16 cellular contexts compared by ENCODE assay signal in genomic region chr1:109905520-109905919, GRCh38. TPM values are rescaled to one million over a fixed set of nuclear protein-coding genes. Genes with fewer than 3 reads are reported as not detected.
DNase-seq lines count a peak whose midpoint lies in the region; ATAC-seq and TF ChIP-seq lines count a peak whose summit lies in the region.
"Had no signal": no experiment of that assay in that cellular context is flagged by ENCODE, and none has a peak within 500 bp of the region (broad histone marks: within the 10 kb centered on the region; RNA-seq: fewer than 3 reads in every experiment).

No MANE protein-coding gene starts in this region.

- no peak for ATAC-seq in activated naive CD8-positive, alpha-beta T cell treated with anti-CD3 and anti-CD28 coated beads, Interleukin-2, amount 10 ng/mL, durations not matched to agents 7 days and 5 days (ENCODE audit: low read depth)
- no peak for ATAC-seq in stimulated activated effector memory CD8-positive, alpha-beta T cell treated with anti-CD3 and anti-CD28 coated beads, Interleukin-12 subunit alpha, Interleukin-12 subunit beta, amount 100 ng/mL, for 72 hours
- ATAC-seq in GM19463 (IDR thresholded peaks at IDR 0.05; ENCODE audit: unreplicated experiment) = no peak
- ATAC-seq in GM18498 (IDR thresholded peaks at IDR 0.05; ENCODE audit: unreplicated experiment) = no peak

- H3K4me2 ChIP-seq in MM.1S (ENCODE audit: low read depth, low read length) = no peak overlapping the region
- H3K4me2 ChIP-seq: neural progenitor cell had no signal

- no peaks in the 10 kb centered on the region for H3K27me3 Mint-ChIP-seq in activated T-cell treated with anti-CD3 and anti-CD28 coated beads, Interleukin-2, amount 50 U/mL, for 24 hours
- H3K27me3 Mint-ChIP-seq in activated naive CD8-positive, alpha-beta T cell treated with anti-CD3 and anti-CD28 coated beads, Interleukin-2, amount 10 ng/mL, durations not matched to agents 7 days and 5 days = no peaks in the 10 kb centered on the region

- no peaks in the 10 kb centered on the region for H3K36me3 ChIP-seq in MM.1S (replicated peaks; ENCODE audit: insufficient read depth, low read length)
- H3K36me3 ChIP-seq: neural progenitor cell had no signal

- no peak for TF ChIP-seq CTCF in MM.1S (IDR thresholded peaks at IDR 0.05; ENCODE audit: low read length)

- H2AFZ ChIP-seq in MM.1S (ENCODE audit: low read length) = peak overlapping the region; percentile 48; the same call in 1 of the 2 replicates
- H2AFZ ChIP-seq: neural progenitor cell had no signal

- no peak for DNase-seq in activated T-cell treated with anti-CD3 and anti-CD28 coated beads, Interleukin-2, amount 50 U/mL, for 24 hours
- DNase-seq in activated T-cell treated with anti-CD3 and anti-CD28 coated beads, Interleukin-2, amount 50 U/mL, for 48 hours = no peak
- DNase-seq in MM.1S (no peak), amygdala (lab: John Stamatoyannopoulos, UW) (no peak)
- no peak for DNase-seq in activated naive CD8-positive, alpha-beta T cell treated with anti-CD3 and anti-CD28 coated beads, Interleukin-2, amount 10 ng/mL, durations not matched to agents 7 days and 5 days
- DNase-seq in stimulated activated effector memory CD8-positive, alpha-beta T cell treated with anti-CD3 and anti-CD28 coated beads, Interleukin-12 subunit alpha, Interleukin-12 subunit beta, amount 100 ng/mL, for 72 hours (ENCODE audit: low spot score in 2 of 2) = no peak
- DNase-seq: ACHN, aorta, COR-L47, EL, HFFc6, NCI-H146, NCI-H226 had no signal

- H3F3A ChIP-seq in MM.1S (ENCODE audit: insufficient read depth, low read length) = no peaks in the 10 kb centered on the region

- POLR2A ChIA-PET in activated naive CD8-positive, alpha-beta T cell treated with anti-CD3 and anti-CD28 coated beads, Interleukin-2, amount 10 ng/mL, durations not matched to agents 7 days and 5 days (lab: Charles Lee) = interaction anchor here (1.4 to 2.4 kb wide), 4 partner anchors 10 to 114 kb away, joined by 4 to 14 read pairs (median 13); no protein-coding TSS in a partner anchor

- peak overlapping the region; percentile 52; the same call in 1 of the 2 replicates for H3K27ac ChIP-seq in MM.1S (ENCODE audit: low read length)
- H3K27ac ChIP-seq: neural progenitor cell had no signal

- H3K9me2 ChIP-seq in MM.1S (replicated peaks; ENCODE audit: insufficient read depth, low read length) = no peaks in the 10 kb centered on the region

- no peaks in the 10 kb centered on the region; the same call in 1 of the 2 replicates for H3K27me3 ChIP-seq in MM.1S (replicated peaks; ENCODE audit: insufficient read depth, low read length)

- peak overlapping the region; percentile 42 for H3K4me3 Mint-ChIP-seq in activated T-cell treated with anti-CD3 and anti-CD28 coated beads, Interleukin-2, amount 50 U/mL, for 24 hours
- peak overlapping the region; percentile 77 for H3K4me3 Mint-ChIP-seq in activated naive CD8-positive, alpha-beta T cell treated with anti-CD3 and anti-CD28 coated beads, Interleukin-2, amount 10 ng/mL, durations not matched to agents 7 days and 5 days
- peak overlapping the region; percentile 58 for H3K4me3 Mint-ChIP-seq in stimulated activated effector memory CD8-positive, alpha-beta T cell treated with anti-CD3 and anti-CD28 coated beads, Interleukin-12 subunit alpha, Interleukin-12 subunit beta, amount 100 ng/mL, for 72 hours
- H3K4me3 Mint-ChIP-seq: HFFc6, neural progenitor cell had no signal

- H3K4me3 ChIP-seq in MM.1S (ENCODE audit: low read length) = no peak overlapping the region
- H3K4me3 ChIP-seq: neural progenitor cell had no signal

- no peaks in the 10 kb centered on the region for H4K20me1 ChIP-seq in MM.1S (ENCODE audit: insufficient read depth, low read length)

- no peak overlapping the region for H3K9ac ChIP-seq in MM.1S (ENCODE audit: low read length)
- H3K9ac ChIP-seq: neural progenitor cell had no signal

- H3K9me3 ChIP-seq in MM.1S (replicated peaks; ENCODE audit: insufficient read depth, low read length) = no peaks in the 10 kb centered on the region

- H3K4me1 Mint-ChIP-seq in activated T-cell treated with anti-CD3 and anti-CD28 coated beads, Interleukin-2, amount 50 U/mL, for 24 hours (ENCODE audit: low read depth) = peaks cover 58% of the 10 kb centered on the region
- peaks cover 57% of the 10 kb centered on the region for H3K4me1 Mint-ChIP-seq in activated naive CD8-positive, alpha-beta T cell treated with anti-CD3 and anti-CD28 coated beads, Interleukin-2, amount 10 ng/mL, durations not matched to agents 7 days and 5 days
- H3K4me1 Mint-ChIP-seq in stimulated activated effector memory CD8-positive, alpha-beta T cell treated with anti-CD3 and anti-CD28 coated beads, Interleukin-12 subunit alpha, Interleukin-12 subunit beta, amount 100 ng/mL, for 72 hours = peaks cover 77% of the 10 kb centered on the region

- H3K79me2 ChIP-seq in MM.1S (ENCODE audit: low read length) = no peaks in the 10 kb centered on the region

- H3K4me1 ChIP-seq in MM.1S (ENCODE audit: low read length) = peaks cover 14% of the 10 kb centered on the region

- peak overlapping the region; percentile 95 for H3K27ac Mint-ChIP-seq in activated T-cell treated with anti-CD3 and anti-CD28 coated beads, Interleukin-2, amount 50 U/mL, for 24 hours
- H3K27ac Mint-ChIP-seq in activated naive CD8-positive, alpha-beta T cell treated with anti-CD3 and anti-CD28 coated beads, Interleukin-2, amount 10 ng/mL, durations not matched to agents 7 days and 5 days = peak overlapping the region; percentile 96
- peak overlapping the region; percentile 97 for H3K27ac Mint-ChIP-seq in stimulated activated effector memory CD8-positive, alpha-beta T cell treated with anti-CD3 and anti-CD28 coated beads, Interleukin-12 subunit alpha, Interleukin-12 subunit beta, amount 100 ng/mL, for 72 hours
- H3K27ac Mint-ChIP-seq: HFFc6, neural progenitor cell had no signal

- peaks cover 4% of the 10 kb centered on the region for H3K9me3 Mint-ChIP-seq in activated T-cell treated with anti-CD3 and anti-CD28 coated beads, Interleukin-2, amount 50 U/mL, for 24 hours
- H3K9me3 Mint-ChIP-seq in activated naive CD8-positive, alpha-beta T cell treated with anti-CD3 and anti-CD28 coated beads, Interleukin-2, amount 10 ng/mL, durations not matched to agents 7 days and 5 days = no peaks in the 10 kb centered on the region
- no peaks in the 10 kb centered on the region for H3K9me3 Mint-ChIP-seq in stimulated activated effector memory CD8-positive, alpha-beta T cell treated with anti-CD3 and anti-CD28 coated beads, Interleukin-12 subunit alpha, Interleukin-12 subunit beta, amount 100 ng/mL, for 72 hours
- H3K9me3 Mint-ChIP-seq: HFFc6 had no signal

- peaks cover 4% of the 10 kb centered on the region for H3K36me3 Mint-ChIP-seq in activated T-cell treated with anti-CD3 and anti-CD28 coated beads, Interleukin-2, amount 50 U/mL, for 24 hours (ENCODE audit: low read depth)
- peaks cover 6% of the 10 kb centered on the region for H3K36me3 Mint-ChIP-seq in activated naive CD8-positive, alpha-beta T cell treated with anti-CD3 and anti-CD28 coated beads, Interleukin-2, amount 10 ng/mL, durations not matched to agents 7 days and 5 days
- H3K36me3 Mint-ChIP-seq in stimulated activated effector memory CD8-positive, alpha-beta T cell treated with anti-CD3 and anti-CD28 coated beads, Interleukin-12 subunit alpha, Interleukin-12 subunit beta, amount 100 ng/mL, for 72 hours = peaks cover 12% of the 10 kb centered on the region
- H3K36me3 Mint-ChIP-seq: neural progenitor cell had no signal

RNA-seq across cellular contexts. Expression of gene CSF1, which starts 5.1 kb away (rescaled TPM):
- total RNA-seq in activated naive CD8-positive, alpha-beta T cell treated with anti-CD3 and anti-CD28 coated beads, Interleukin-2, amount 10 ng/mL, durations not matched to agents 7 days and 5 days = 10 to 100 TPM; 42.7 to 45.1 TPM
